ENCODE assay signal across 18 cellular contexts in the genomic region with DNA sequence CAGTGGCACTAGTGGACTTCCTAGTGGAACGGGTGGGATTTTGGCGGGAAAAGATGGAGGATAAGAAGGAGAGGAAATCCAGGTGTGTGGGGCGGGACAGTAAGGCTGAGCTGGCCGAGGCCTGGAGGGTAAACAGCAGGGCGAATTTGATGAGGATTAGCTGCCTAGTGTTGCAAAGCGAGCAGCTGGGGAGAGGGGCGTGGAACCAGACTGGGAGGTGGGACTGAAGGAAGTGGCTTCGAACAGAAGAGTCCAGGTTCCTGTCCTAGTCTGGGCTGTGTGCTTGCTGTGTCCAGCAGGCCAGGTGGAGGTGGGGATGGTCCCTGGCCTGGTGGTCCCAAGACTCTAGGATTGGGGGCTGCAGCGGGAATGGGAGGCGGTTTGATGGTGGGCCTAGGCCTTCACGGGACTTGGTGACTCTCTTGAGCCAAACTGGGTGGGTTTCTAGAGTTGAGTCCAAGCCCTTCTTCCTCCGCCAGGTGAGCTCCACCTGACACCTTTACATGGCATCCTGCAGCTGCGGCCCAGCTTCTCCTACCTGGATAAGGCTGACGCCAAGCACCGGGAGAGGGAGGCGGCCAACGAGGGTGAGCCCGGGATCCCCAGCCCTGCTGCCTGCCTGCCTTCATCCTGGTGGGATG. TPM values are rescaled to one million over a fixed set of nuclear protein-coding genes. Genes with fewer than 3 reads are reported as not detected.
DNase-seq lines count a peak whose midpoint lies in the region; ATAC-seq, FAIRE-seq and TF ChIP-seq lines count a peak whose summit lies in the region.
"Had no signal": no experiment of that assay in that cellular context is flagged by ENCODE, and none has a peak within 500 bp of the region (broad histone marks: within the 10 kb centered on the region; RNA-seq: fewer than 3 reads in every experiment).

No MANE protein-coding gene starts in this region.

- H3K36me3 ChIP-seq in CD8-positive, alpha-beta memory T cell (ENCODE audit: insufficient read depth, low read length) = peaks cover 69% of the 10 kb centered on the region

- no peaks in the 10 kb centered on the region for H3K9me3 Mint-ChIP-seq in CD8-positive, alpha-beta memory T cell
- no peaks in the 10 kb centered on the region for H3K9me3 Mint-ChIP-seq in activated T-helper 17 cell treated with anti-CD3 and anti-CD28 coated beads, Interleukin-2, amount 50 U/mL, for 72 hours
- H3K9me3 Mint-ChIP-seq: CD8-positive, alpha-beta T cell; memory B cell; naive B cell; stimulated activated naive CD8-positive, alpha-beta T cell treated with anti-CD3 and anti-CD28 coated beads, Interleukin-15, Interleukin-2, amounts not matched to agents 100 ng/mL and 50 ng/mL, for 24 hours; type B pancreatic cell had no signal

- POLR2A ChIA-PET in CD8-positive, alpha-beta memory T cell (lab: Charles Lee) = no interaction called here

- H3K27me3 ChIP-seq in CD8-positive, alpha-beta memory T cell (ENCODE audit: insufficient read depth, low read length, poor library complexity, severe bottlenecking) = no peaks in the 10 kb centered on the region

- H3K27ac Mint-ChIP-seq in CD8-positive, alpha-beta memory T cell = peak overlapping the region in 6 of 8 donors; percentile 25 to 76 (median 37)
- H3K27ac Mint-ChIP-seq in activated T-helper 17 cell treated with anti-CD3 and anti-CD28 coated beads, Interleukin-2, amount 50 U/mL, for 72 hours = peak overlapping the region; percentile 15
- H3K27ac Mint-ChIP-seq: CD8-positive, alpha-beta T cell; memory B cell; stimulated activated naive CD8-positive, alpha-beta T cell treated with anti-CD3 and anti-CD28 coated beads, Interleukin-15, Interleukin-2, amounts not matched to agents 100 ng/mL and 50 ng/mL, for 24 hours; type B pancreatic cell had no signal

- no peaks in the 10 kb centered on the region for H3K27me3 Mint-ChIP-seq in CD8-positive, alpha-beta memory T cell
- H3K27me3 Mint-ChIP-seq in activated T-helper 17 cell treated with anti-CD3 and anti-CD28 coated beads, Interleukin-2, amount 50 U/mL, for 72 hours = no peaks in the 10 kb centered on the region
- H3K27me3 Mint-ChIP-seq: memory B cell; naive B cell; stimulated activated naive CD8-positive, alpha-beta T cell treated with anti-CD3 and anti-CD28 coated beads, Interleukin-15, Interleukin-2, amounts not matched to agents 100 ng/mL and 50 ng/mL, for 24 hours; type B pancreatic cell had no signal

- no peaks in the 10 kb centered on the region for H3K4me1 ChIP-seq in CD8-positive, alpha-beta memory T cell (ENCODE audit: insufficient read depth, low read length)
- H3K4me1 ChIP-seq: parathyroid adenoma had no signal

- CTCF ChIA-PET in CD8-positive, alpha-beta memory T cell (lab: Charles Lee) = interaction anchor here (1.2 kb wide), 1 partner anchor 13 kb away, joined by 3 read pairs; no protein-coding TSS in a partner anchor

- no peak overlapping the region for H3K4me3 ChIP-seq in CD8-positive, alpha-beta memory T cell (ENCODE audit: low read length)

- peaks cover 0 to 86% (median 23%) of the 10 kb centered on the region in 3 donors for H3K36me3 Mint-ChIP-seq in CD8-positive, alpha-beta memory T cell
- H3K36me3 Mint-ChIP-seq in activated T-helper 17 cell treated with anti-CD3 and anti-CD28 coated beads, Interleukin-2, amount 50 U/mL, for 72 hours (ENCODE audit: low read depth) = peaks cover 90% of the 10 kb centered on the region

- FAIRE-seq in D721Med (lab: Jason Lieb, UNC) = no peak
- FAIRE-seq: HTR-8/SVneo had no signal

- no peak for DNase-seq in CD8-positive, alpha-beta memory T cell
- DNase-seq in D721Med (ENCODE audit: insufficient read length, low spot score) (peak; percentile 45), mesenteric fat pad (ENCODE audit: low spot score) (peak; percentile 86), NCI-H1436 treated with DMSO at 0.1 percent for 48 hours (lab: John Stamatoyannopoulos, UW) (no peak), NCI-H1048 (lab: John Stamatoyannopoulos, UW) (no peak)
- DNase-seq: activated gamma-delta T cell; effector CD8-positive, alpha-beta T cell; naive B cell; NCI-H1105 treated with DMSO at 0.1 percent for 48 hours; NCI-H510A had no signal

- peak overlapping the region in 1 of 7 donors; percentile 26 for H3K4me3 Mint-ChIP-seq in CD8-positive, alpha-beta memory T cell
- no peak overlapping the region for H3K4me3 Mint-ChIP-seq in activated T-helper 17 cell treated with anti-CD3 and anti-CD28 coated beads, Interleukin-2, amount 50 U/mL, for 72 hours
- H3K4me3 Mint-ChIP-seq: CD8-positive, alpha-beta T cell; memory B cell; naive B cell; stimulated activated naive CD8-positive, alpha-beta T cell treated with anti-CD3 and anti-CD28 coated beads, Interleukin-15, Interleukin-2, amounts not matched to agents 100 ng/mL and 50 ng/mL, for 24 hours; type B pancreatic cell had no signal

- ATAC-seq in activated T-helper 17 cell treated with anti-CD3 and anti-CD28 coated beads, Interleukin-2, amount 50 U/mL, for 72 hours (replicated peaks) = no peak
- ATAC-seq in HG02884 (IDR thresholded peaks at IDR 0.05; ENCODE audit: unreplicated experiment) = no peak
- ATAC-seq: CD8-positive, alpha-beta T cell had no signal

- no peak for TF ChIP-seq CTCF in D721Med (IDR thresholded peaks at IDR 0.05; ENCODE audit: insufficient read depth, missing control alignments)

- H3K9me3 ChIP-seq in CD8-positive, alpha-beta memory T cell (ENCODE audit: low read length) = no peaks in the 10 kb centered on the region

- no peaks in the 10 kb centered on the region for H3K4me1 Mint-ChIP-seq in CD8-positive, alpha-beta memory T cell
- no peaks in the 10 kb centered on the region for H3K4me1 Mint-ChIP-seq in activated T-helper 17 cell treated with anti-CD3 and anti-CD28 coated beads, Interleukin-2, amount 50 U/mL, for 72 hours
- H3K4me1 Mint-ChIP-seq: memory B cell had no signal

- H3K27ac ChIP-seq in CD8-positive, alpha-beta memory T cell (ENCODE audit: low read depth, low read length) = no peak overlapping the region
- H3K27ac ChIP-seq: parathyroid adenoma had no signal

RNA-seq across cellular contexts. Expression of a gene that starts 16.1 kb away (rescaled TPM):
- total RNA-seq in CD8-positive, alpha-beta memory T cell = 100 to 1,000 TPM; 103 to 116 TPM
- 14.9 TPM for polyA plus RNA-seq in CD8-positive, alpha-beta memory T cell
- 10 to 100 TPM; 48.9 to 76.2 TPM for total RNA-seq in activated T-helper 17 cell treated with anti-CD3 and anti-CD28 coated beads, Interleukin-2, amount 50 U/mL, for 72 hours
- total RNA-seq in mesenteric fat pad = 50.8 TPM

Comparison
In these comparisons a context has a peak if more than half of its experiments do, and no peak if none do; other contexts are left out.
1. DNase-seq: peak in D721Med (single experiment) and mesenteric fat pad (single experiment); none in CD8-positive, alpha-beta memory T cell (0 of 5), NCI-H1436 treated with DMSO at 0.1 percent for 48 hours (single experiment) and NCI-H1048 (single experiment).